In the genomic region with DNA sequence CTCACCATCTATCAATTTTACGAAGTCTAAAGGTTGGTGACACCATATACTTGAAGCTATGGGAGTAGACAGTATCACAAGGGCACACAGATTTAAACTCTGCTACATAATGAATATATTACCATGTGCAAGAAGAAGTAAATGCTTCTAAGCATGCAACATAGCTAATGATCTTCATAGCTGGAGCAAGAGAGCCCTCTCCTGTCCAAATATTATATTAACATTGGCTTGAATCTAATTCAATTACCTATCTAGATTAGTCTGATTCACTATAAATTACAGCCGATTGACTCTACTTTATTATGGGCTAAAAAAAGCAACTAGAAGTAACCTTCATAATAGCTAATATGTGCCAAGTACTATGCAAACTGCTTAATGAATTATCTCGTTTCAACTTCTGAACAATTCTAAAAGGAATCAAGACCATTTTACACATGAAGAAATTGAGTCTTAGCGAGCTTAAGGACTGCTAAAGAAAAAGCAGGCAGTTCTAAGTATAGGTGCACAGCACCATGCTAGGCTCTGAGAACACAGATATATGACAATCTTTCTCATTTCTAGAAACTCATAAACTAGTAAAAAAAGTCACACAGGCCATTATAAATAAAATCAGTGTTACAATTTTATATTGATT, we compare ENCODE assay signal across 8 cellular contexts. TPM values are rescaled to one million over a fixed set of nuclear protein-coding genes. Genes with fewer than 3 reads are reported as not detected.
A peak's percentile ranks its signal among the peaks of the same experiment; 100 is the strongest.
DNase-seq lines count a peak whose midpoint lies in the region; ATAC-seq, FAIRE-seq and TF ChIP-seq lines count a peak whose summit lies in the region.

No MANE protein-coding gene starts in this region.

- no peak for TF ChIP-seq POLR2A in upper lobe of left lung (IDR thresholded peaks at IDR 0.05)

- H3K4me3 ChIP-seq in SK-N-SH (ENCODE audit: low read depth in 2 of 2, low read length in 1 of 2) = no peak overlapping the region
- no peak overlapping the region for H3K4me3 ChIP-seq in upper lobe of left lung

- CTCF ChIA-PET in SK-N-SH (lab: Yijun Ruan, JAX) = interaction anchor here (0.6 to 3.5 kb wide), 23 partner anchors 10 to 309 kb away, joined by 3 to 38 read pairs (median 4); a partner anchor contains a TSS

- no peaks in the 10 kb centered on the region for H3K27me3 ChIP-seq in SK-N-SH (ENCODE audit: insufficient read depth)
- no peaks in the 10 kb centered on the region for H3K27me3 ChIP-seq in upper lobe of left lung

- no peak overlapping the region for H3K4me2 ChIP-seq in SK-N-SH

- no peaks in the 10 kb centered on the region for H3K4me1 ChIP-seq in SK-N-SH (ENCODE audit: control insufficient read depth in 1 of 2, insufficient read depth in 2 of 2, low read depth in 1 of 2, low read length in 1 of 2)
- no peaks in the 10 kb centered on the region for H3K4me1 ChIP-seq in upper lobe of left lung

- no peak overlapping the region for H2AFZ ChIP-seq in SK-N-SH (ENCODE audit: low read depth)

- POLR2A ChIA-PET in SK-N-SH (lab: Yijun Ruan, JAX) = no interaction called here

- H3K9me3 Mint-ChIP-seq in activated naive CD4-positive, alpha-beta T cell treated with anti-CD3 and anti-CD28 coated beads, Interleukin-2, amount 50 U/mL, for 72 hours = no peaks in the 10 kb centered on the region

- 65% methylated on average over 4 of the region's 4 CpGs for WGBS in SK-N-SH (ENCODE audit: low lambda C conversion rate)
- 75 to 77% methylated on average over 4 of the region's 4 CpGs for WGBS in upper lobe of left lung, 2 donors

- H4K20me1 ChIP-seq in SK-N-SH (ENCODE audit: insufficient read depth) = no peaks in the 10 kb centered on the region

- H3K9me3 ChIP-seq in SK-N-SH (no peaks in the 10 kb centered on the region), upper lobe of left lung (no peaks in the 10 kb centered on the region)

- ATAC-seq in upper lobe of left lung (ENCODE audit: low FRiP score in 2 of 2) (peak in 1 of 2 donors; percentile 54), HG03469 (IDR thresholded peaks at IDR 0.05; ENCODE audit: unreplicated experiment) (no peak), GM21360 (IDR thresholded peaks at IDR 0.05; ENCODE audit: unreplicated experiment) (no peak)
- ATAC-seq in activated naive CD4-positive, alpha-beta T cell treated with anti-CD3 and anti-CD28 coated beads, Interleukin-2, amount 50 U/mL, for 72 hours = no peak

- peaks cover 6% of the 10 kb centered on the region for H3F3A ChIP-seq in SK-N-SH (replicated peaks; ENCODE audit: insufficient read depth)

- peak; percentile 93 for FAIRE-seq in D721Med (lab: Jason Lieb, UNC)

- no peak overlapping the region for H3K27ac Mint-ChIP-seq in activated naive CD4-positive, alpha-beta T cell treated with anti-CD3 and anti-CD28 coated beads, Interleukin-2, amount 50 U/mL, for 72 hours

- H3K79me2 ChIP-seq in SK-N-SH (ENCODE audit: insufficient read depth) = no peaks in the 10 kb centered on the region

- H3K27ac ChIP-seq in SK-N-SH (ENCODE audit: low read depth in 2 of 2, low read length in 1 of 2) = no peak overlapping the region
- H3K27ac ChIP-seq in upper lobe of left lung = no peak overlapping the region

- TF ChIP-seq EP300 in SK-N-SH (IDR thresholded peaks at IDR 0.05; ENCODE audit: borderline replicate concordance in 1 of 2, low read depth in 1 of 2, low read length in 1 of 2) = no peak
- TF ChIP-seq EP300 in upper lobe of left lung (IDR thresholded peaks at IDR 0.05) = no peak

- peak; percentile 67 for TF ChIP-seq CTCF in D721Med (IDR thresholded peaks at IDR 0.05; ENCODE audit: insufficient read depth, missing control alignments)
- TF ChIP-seq CTCF in LNCAP (IDR thresholded peaks at IDR 0.05) = peak; percentile 38; the same call in 1 of the 2 replicates
- peak; percentile 66 for TF ChIP-seq CTCF in SK-N-SH (IDR thresholded peaks at IDR 0.05)
- TF ChIP-seq CTCF in upper lobe of left lung (IDR thresholded peaks at IDR 0.05) = peak in 4 of 6 experiments; percentile 18 to 52 (median 38)

- DNase-seq in D721Med (ENCODE audit: insufficient read length, low spot score) (no peak), SK-N-SH (peak; percentile 12), germinal center (ENCODE audit: low spot score) (peak; percentile 17), upper lobe of left lung (no peak)
- DNase-seq in activated naive CD4-positive, alpha-beta T cell treated with anti-CD3 and anti-CD28 coated beads, Interleukin-2, amount 50 U/mL, for 72 hours (ENCODE audit: low spot score in 2 of 2) = no peak

- H3K36me3 ChIP-seq in SK-N-SH (replicated peaks in 1 of 2; ENCODE audit: control insufficient read depth in 1 of 2, insufficient read depth in 2 of 2, low read length in 1 of 2) (peaks cover 36 to 60% of the 10 kb centered on the region in 2 experiments), upper lobe of left lung (peaks cover 0 to 69% (median 22%) of the 10 kb centered on the region in 4 donors)

- TF ChIP-seq RAD21 in SK-N-SH (IDR thresholded peaks at IDR 0.05; ENCODE audit: low read length) = peak; percentile 78

- H3K36me3 Mint-ChIP-seq in activated naive CD4-positive, alpha-beta T cell treated with anti-CD3 and anti-CD28 coated beads, Interleukin-2, amount 50 U/mL, for 72 hours = peaks cover 0 to 10% of the 10 kb centered on the region in 2 donors

- H3K9me2 ChIP-seq in SK-N-SH = no peaks in the 10 kb centered on the region

- no peak overlapping the region for H3K9ac ChIP-seq in SK-N-SH

TF ChIP-seq in SK-N-SH, 30 proteins besides CTCF, POLR2A, EP300 and RAD21:
- TF ChIP-seq SMC3 (IDR thresholded peaks at IDR 0.05; ENCODE audit: low read depth, low read length) (peak; percentile 50), RCOR1 (IDR thresholded peaks at IDR 0.05; ENCODE audit: low read length) (no peak), MXI1 (IDR thresholded peaks at IDR 0.05; ENCODE audit: low read depth, low read length) (0 out of 2 replicates have a peak, but pooled peaks have one; percentile 20)

RNA-seq across cellular contexts. Expression of a gene that starts 21.9 kb away (rescaled TPM):
- 3.9 and 4.1 TPM in 2 replicates for polyA plus RNA-seq in SK-N-SH (2012; rRNA removed)
- polyA plus RNA-seq in SK-N-SH (2012; cell fraction: cytosol; rRNA removed) = 3.1 and 4.9 TPM in 2 replicates
- polyA plus RNA-seq in SK-N-SH (2012; cell fraction: nucleus; rRNA removed) = 12.7 and 13.6 TPM in 2 replicates
- total RNA-seq in upper lobe of left lung = 10 to 100 TPM in 3 of 6 donors, 1 to 10 TPM in 3; 7.4 to 28.9 (median 12.2) TPM
- 10 to 100 TPM; 18.5 to 27.0 TPM for total RNA-seq in activated naive CD4-positive, alpha-beta T cell treated with anti-CD3 and anti-CD28 coated beads, Interleukin-2, amount 50 U/mL, for 72 hours

Comparison
In these comparisons a context has a peak if more than half of its experiments do, and no peak if none do; other contexts are left out.
1. DNase-seq: peak in SK-N-SH (single experiment) and germinal center (single experiment); none in D721Med (single experiment), upper lobe of left lung (0 of 2) and activated naive CD4-positive, alpha-beta T cell treated with anti-CD3 and anti-CD28 coated beads, Interleukin-2, amount 50 U/mL, for 72 hours (0 of 2).
2. Peak in every context shown above with its lines, with median percentiles within 50 percentile points of each other: CTCF ChIP-seq.